1 cellular context compared by ENCODE assay signal in genomic region chr4:177546745-177547144, GRCh38.
TF ChIP-seq lines count a peak whose summit lies in the region.

No MANE protein-coding gene starts in this region.

TF ChIP-seq in HCT116, 20 proteins besides CTCF, POLR2A, EP300 and RAD21 (continued from another document):
- TF ChIP-seq CEBPB (IDR thresholded peaks at IDR 0.05; ENCODE audit: low read depth), result no peak
- no peak for TF ChIP-seq ELF1 (IDR thresholded peaks at IDR 0.05; ENCODE audit: borderline replicate concordance, low read depth)
- no peak for TF ChIP-seq FOSL1 (IDR thresholded peaks at IDR 0.05; ENCODE audit: low read depth)
- no peak for TF ChIP-seq EGR1 (IDR thresholded peaks at IDR 0.05; ENCODE audit: low read depth)
- TF ChIP-seq, protein P1, sequence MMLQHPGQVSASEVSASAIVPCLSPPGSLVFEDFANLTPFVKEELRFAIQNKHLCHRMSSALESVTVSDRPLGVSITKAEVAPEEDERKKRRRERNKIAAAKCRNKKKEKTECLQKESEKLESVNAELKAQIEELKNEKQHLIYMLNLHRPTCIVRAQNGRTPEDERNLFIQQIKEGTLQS (IDR thresholded peaks at IDR 0.05), result no peak
